In genomic region chr1:97506368-97506767, GRCh38 we compare ENCODE assay signal across 22 cellular contexts.
DNase-seq lines count a peak whose midpoint lies in the region; ATAC-seq, FAIRE-seq and TF ChIP-seq lines count a peak whose summit lies in the region.
"Had no signal": no experiment of that assay in that cellular context is flagged by ENCODE, and none has a peak within 500 bp of the region (broad histone marks: within the 10 kb centered on the region; RNA-seq: fewer than 3 reads in every experiment).

No MANE protein-coding gene starts in this region.

- H3K36me3 ChIP-seq in lower lobe of right lung = no peaks in the 10 kb centered on the region
- H3K36me3 ChIP-seq: BLaER1 had no signal

- H3K4me3 ChIP-seq in lower lobe of right lung = no peak overlapping the region
- H3K4me3 ChIP-seq: BLaER1, GM23248 had no signal

- H3K4me1 ChIP-seq in lower lobe of right lung = no peaks in the 10 kb centered on the region

- H3K36me3 Mint-ChIP-seq in activated naive CD8-positive, alpha-beta T cell treated with anti-CD3 and anti-CD28 coated beads for 36 hours = peaks cover 41% of the 10 kb centered on the region

- no peak for TF ChIP-seq CTCF in lower lobe of right lung (IDR thresholded peaks at IDR 0.05)

- peaks cover 15% of the 10 kb centered on the region for H3K4me1 Mint-ChIP-seq in activated naive CD8-positive, alpha-beta T cell treated with anti-CD3 and anti-CD28 coated beads for 36 hours

- ATAC-seq in activated CD4-positive, CD25-positive, alpha-beta regulatory T cell treated with anti-CD3 and anti-CD28 coated beads, Interleukin-2, amount 50 U/mL, for 24 hours = peak; percentile 27 to 32
- ATAC-seq in HG03378 (IDR thresholded peaks at IDR 0.05; ENCODE audit: unreplicated experiment) = peak; percentile 24
- no peak for ATAC-seq in lower lobe of right lung
- ATAC-seq: CD8-positive, alpha-beta T cell; HCT116 had no signal

- no peak overlapping the region for H3K27ac ChIP-seq in lower lobe of right lung
- H3K27ac ChIP-seq: 22Rv1, BLaER1, C4-2B, GM23248 had no signal

- peak; percentile 56 for FAIRE-seq in islet of Langerhans (lab: Jason Lieb, UNC)
- FAIRE-seq: H1 had no signal

- H3K4me3 Mint-ChIP-seq in activated naive CD8-positive, alpha-beta T cell treated with anti-CD3 and anti-CD28 coated beads for 36 hours = no peak overlapping the region
- H3K4me3 Mint-ChIP-seq: B cell; CD4-positive, CD25-positive, alpha-beta regulatory T cell; CD8-positive, alpha-beta T cell had no signal

- H3K9me3 ChIP-seq in lower lobe of right lung = no peaks in the 10 kb centered on the region
- H3K9me3 ChIP-seq: Caco-2 had no signal

- H3K9me3 Mint-ChIP-seq in activated naive CD8-positive, alpha-beta T cell treated with anti-CD3 and anti-CD28 coated beads for 36 hours = peaks cover 1% of the 10 kb centered on the region
- H3K9me3 Mint-ChIP-seq: CD4-positive, CD25-positive, alpha-beta regulatory T cell; CD8-positive, alpha-beta T cell had no signal

- DNase-seq in activated CD4-positive, CD25-positive, alpha-beta regulatory T cell treated with anti-CD3 and anti-CD28 coated beads, Interleukin-2, amount 50 U/mL, for 72 hours = no peak
- DNase-seq in activated naive CD8-positive, alpha-beta T cell treated with anti-CD3 and anti-CD28 coated beads for 36 hours = no peak
- DNase-seq in activated gamma-delta T cell treated with Interleukin-2 at 50 U/mL for 16 hours = no peak
- DNase-seq in activated naive CD4-positive, alpha-beta T cell treated with Interleukin-2 at 50 U/mL for 16 hours = no peak
- no peak for DNase-seq in lower lobe of right lung
- DNase-seq: Caco-2; CD4-positive, CD25-positive, alpha-beta regulatory T cell; CD8-positive, alpha-beta T cell; DMS153; EL; GDM1; GM23248; H7 had no signal

- H3K27ac Mint-ChIP-seq in activated naive CD8-positive, alpha-beta T cell treated with anti-CD3 and anti-CD28 coated beads for 36 hours = peak overlapping the region; percentile 79
- H3K27ac Mint-ChIP-seq: B cell; CD4-positive, CD25-positive, alpha-beta regulatory T cell; CD8-positive, alpha-beta T cell had no signal

- intact Hi-C loops in lower lobe of right lung (cut with DNase I) = no loop called here

- H3K27me3 Mint-ChIP-seq in activated naive CD8-positive, alpha-beta T cell treated with anti-CD3 and anti-CD28 coated beads for 36 hours = no peaks in the 10 kb centered on the region
- H3K27me3 Mint-ChIP-seq: B cell; CD4-positive, CD25-positive, alpha-beta regulatory T cell had no signal

- H3K27me3 ChIP-seq in lower lobe of right lung (ENCODE audit: low read depth) = no peaks in the 10 kb centered on the region
- H3K27me3 ChIP-seq: BLaER1 had no signal

Comparison
In these comparisons a context has a peak if more than half of its experiments do, and no peak if none do; other contexts are left out.
1. ATAC-seq: peak in activated CD4-positive, CD25-positive, alpha-beta regulatory T cell treated with anti-CD3 and anti-CD28 coated beads, Interleukin-2, amount 50 U/mL, for 24 hours (2 of 2) and HG03378 (single experiment); none in lower lobe of right lung (0 of 2).